15 cellular contexts compared by ENCODE assay signal in genomic region chr6:55888917-55889316, GRCh38. TPM values are rescaled to one million over a fixed set of nuclear protein-coding genes. Genes with fewer than 3 reads are reported as not detected.
"Had no signal": no experiment of that assay in that cellular context is flagged by ENCODE, and none has a peak within 500 bp of the region (broad histone marks: within the 10 kb centered on the region; RNA-seq: fewer than 3 reads in every experiment).

No MANE protein-coding gene starts in this region.

- H3K9me3 ChIP-seq: esophagus squamous epithelium, right atrium auricular region, tibial artery had no signal

- H3K36me3 ChIP-seq: esophagus squamous epithelium, right atrium auricular region, tibial artery had no signal

- H3K4me3 ChIP-seq: esophagus squamous epithelium, right atrium auricular region, tibial artery had no signal

- H3K27me3 ChIP-seq: esophagus squamous epithelium, foreskin keratinocyte, right atrium auricular region, tibial artery had no signal

- DNase-seq: activated CD4-positive, alpha-beta T cell treated with anti-CD3 and anti-CD28 coated beads for 1 hour; activated CD4-positive, alpha-beta T cell treated with anti-CD3 and anti-CD28 coated beads, Interleukin-2, amount 50 U/mL, for 48 hours; activated naive CD8-positive, alpha-beta T cell treated with anti-CD3 and anti-CD28 coated beads, Interleukin-2, amount 10 ng/mL, durations not matched to agents 7 days and 5 days; activated T-cell treated with anti-CD3 and anti-CD28 coated beads, Interleukin-2, amount 50 U/mL, for 48 hours; anterior cingulate cortex; esophagus squamous epithelium; foreskin keratinocyte; immature natural killer cell; left colon; mammary epithelial cell; natural killer cell; tibial artery had no signal

- ATAC-seq: foreskin keratinocyte; left colon; natural killer cell; stimulated activated memory B cell treated with anti-CD40 and anti-IgM and Interleukin-4, amounts not matched to agents 10 μg/mL and 1 μg/mL and 100 μg/mL, for 72 hours had no signal

- H3K27ac ChIP-seq: esophagus squamous epithelium, foreskin keratinocyte, right atrium auricular region, tibial artery had no signal

- H3K4me1 ChIP-seq: esophagus squamous epithelium, foreskin keratinocyte, right atrium auricular region, tibial artery had no signal

RNA-seq across cellular contexts. Expression of gene BMP5, which starts 13.5 kb away (rescaled TPM):
- total RNA-seq: activated naive CD8-positive, alpha-beta T cell treated with anti-CD3 and anti-CD28 coated beads, Interleukin-2, amount 10 ng/mL, durations not matched to agents 7 days and 5 days; chondrocyte; foreskin keratinocyte; mammary epithelial cell; natural killer cell had no signal
- polyA plus RNA-seq: foreskin keratinocyte, immature natural killer cell, mammary epithelial cell had no signal
